Comparison of ENCODE assay signal across 24 cellular contexts in genomic region chr2:77604953-77605947, GRCh38.
DNase-seq lines count a peak whose midpoint lies in the region; ATAC-seq and TF ChIP-seq lines count a peak whose summit lies in the region.
"Had no signal": no experiment of that assay in that cellular context is flagged by ENCODE, and none has a peak within 500 bp of the region (broad histone marks: within the 10 kb centered on the region; RNA-seq: fewer than 3 reads in every experiment).

No MANE protein-coding gene starts in this region.

- no peaks in the 10 kb centered on the region for H3K27me3 Mint-ChIP-seq in osteocyte (ENCODE audit: unreplicated experiment)
- no peaks in the 10 kb centered on the region for H3K27me3 Mint-ChIP-seq in activated T-helper 1 cell treated with anti-CD3 and anti-CD28 coated beads, Interleukin-12 subunit alpha, Interleukin-12 subunit beta, Interleukin-2, Interleukin-4 antibody, amounts not matched to agents 30 ng/mL and 10 ng/mL and 1 ng/mL, durations not matched to agents 14 hours and 24 hours and 36 hours (ENCODE audit: insufficient read depth)
- H3K27me3 Mint-ChIP-seq: CD4-positive, alpha-beta memory T cell had no signal

- TF ChIP-seq RAD21 in liver (IDR thresholded peaks at IDR 0.05): no peak

- no peaks in the 10 kb centered on the region for H3K36me3 ChIP-seq in body of pancreas (replicated peaks in 1 of 2; ENCODE audit: insufficient read depth in 1 of 2, low read depth in 2 of 2)
- H3K36me3 ChIP-seq in liver (ENCODE audit: control insufficient read depth in 4 of 4, insufficient read depth in 3 of 4, low read depth in 1 of 4, low read length in 3 of 4): no peaks in the 10 kb centered on the region
- H3K36me3 ChIP-seq: BLaER1 treated with 17β-estradiol and CSF1 and Interleukin-3, amounts not matched to agents 10 nM and 100 nM; SJSA1 had no signal

- H3K4me1 Mint-ChIP-seq in osteocyte (ENCODE audit: unreplicated experiment): no peaks in the 10 kb centered on the region
- no peaks in the 10 kb centered on the region for H3K4me1 Mint-ChIP-seq in activated T-helper 1 cell treated with anti-CD3 and anti-CD28 coated beads, Interleukin-12 subunit alpha, Interleukin-12 subunit beta, Interleukin-2, Interleukin-4 antibody, amounts not matched to agents 30 ng/mL and 10 ng/mL and 1 ng/mL, durations not matched to agents 14 hours and 24 hours and 36 hours (ENCODE audit: low read depth)
- H3K4me1 Mint-ChIP-seq: CD4-positive, alpha-beta memory T cell had no signal

- no peak overlapping the region for H3K9ac ChIP-seq in liver (ENCODE audit: low read depth in 1 of 2, low read length in 2 of 2)
- H3K9ac ChIP-seq: BLaER1 treated with 17β-estradiol and CSF1 and Interleukin-3, amounts not matched to agents 10 nM and 100 nM; KMS-11 had no signal

- H3K36me3 Mint-ChIP-seq in osteocyte (ENCODE audit: unreplicated experiment): no peaks in the 10 kb centered on the region
- H3K36me3 Mint-ChIP-seq in activated T-helper 1 cell treated with anti-CD3 and anti-CD28 coated beads, Interleukin-12 subunit alpha, Interleukin-12 subunit beta, Interleukin-2, Interleukin-4 antibody, amounts not matched to agents 30 ng/mL and 10 ng/mL and 1 ng/mL, durations not matched to agents 14 hours and 24 hours and 36 hours (ENCODE audit: low read depth): no peaks in the 10 kb centered on the region
- H3K36me3 Mint-ChIP-seq: CD4-positive, alpha-beta memory T cell had no signal

- ATAC-seq in body of pancreas: peak; percentile 71
- ATAC-seq in HG03175 (IDR thresholded peaks at IDR 0.05; ENCODE audit: unreplicated experiment): no peak
- no peak for ATAC-seq in HG03025 (IDR thresholded peaks at IDR 0.05; ENCODE audit: low FRiP score, unreplicated experiment)

- TF ChIP-seq POLR2A in body of pancreas (IDR thresholded peaks at IDR 0.05): no peak

- no peak overlapping the region for H3K4me3 Mint-ChIP-seq in osteocyte (ENCODE audit: unreplicated experiment)
- H3K4me3 Mint-ChIP-seq in activated T-helper 1 cell treated with anti-CD3 and anti-CD28 coated beads, Interleukin-12 subunit alpha, Interleukin-12 subunit beta, Interleukin-2, Interleukin-4 antibody, amounts not matched to agents 30 ng/mL and 10 ng/mL and 1 ng/mL, durations not matched to agents 14 hours and 24 hours and 36 hours: no peak overlapping the region
- H3K4me3 Mint-ChIP-seq: CD4-positive, alpha-beta memory T cell had no signal

- DNase-seq in HT-29 (ENCODE audit: low spot score) (peak; percentile 5), body of pancreas (peak in 1 of 4 donors; percentile 14), osteocyte (ENCODE audit: extremely low spot score, unreplicated experiment) (no peak)
- DNase-seq in activated T-helper 1 cell treated with anti-CD3 and anti-CD28 coated beads, Interleukin-12 subunit alpha, Interleukin-12 subunit beta, Interleukin-2, Interleukin-4 antibody, amounts not matched to agents 30 ng/mL and 10 ng/mL and 1 ng/mL, durations not matched to agents 14 hours and 24 hours and 36 hours (ENCODE audit: low spot score): no peak
- DNase-seq: ACHN; Calu3; CD4-positive, alpha-beta memory T cell; DMS153; GDM1; IMR-90; NCI-H1105; NCI-H146; NCI-H2029 treated with DMSO at 0.1 percent for 48 hours; NCI-H226; NCI-H524; NCI-H774; NK-92 treated with Interleukin-12 subunit alpha and Interleukin-12 subunit beta, amount 100 ng/mL, for 24 hours; T-helper 1 cell had no signal

- H3K4me3 ChIP-seq in body of pancreas (no peak overlapping the region), liver (ENCODE audit: low read depth in 1 of 3, low read length in 3 of 3) (no peak overlapping the region)
- H3K4me3 ChIP-seq: BLaER1 treated with 17β-estradiol and CSF1 and Interleukin-3, amounts not matched to agents 10 nM and 100 nM; SJSA1 had no signal

- peaks cover 15% of the 10 kb centered on the region for H3K9me3 Mint-ChIP-seq in osteocyte (ENCODE audit: unreplicated experiment)
- H3K9me3 Mint-ChIP-seq in activated T-helper 1 cell treated with anti-CD3 and anti-CD28 coated beads, Interleukin-12 subunit alpha, Interleukin-12 subunit beta, Interleukin-2, Interleukin-4 antibody, amounts not matched to agents 30 ng/mL and 10 ng/mL and 1 ng/mL, durations not matched to agents 14 hours and 24 hours and 36 hours: peaks cover 7% of the 10 kb centered on the region

- H3K27me3 ChIP-seq in body of pancreas (no peaks in the 10 kb centered on the region), liver (ENCODE audit: control insufficient read depth in 4 of 4, insufficient read depth in 4 of 4, low read length in 3 of 4) (peaks cover 0 to 2% (median 0%) of the 10 kb centered on the region in 4 donors)
- H3K27me3 ChIP-seq: BLaER1 treated with 17β-estradiol and CSF1 and Interleukin-3, amounts not matched to agents 10 nM and 100 nM; SJSA1 had no signal

- H3K4me1 ChIP-seq in body of pancreas (no peaks in the 10 kb centered on the region), liver (ENCODE audit: control insufficient read depth in 4 of 4, insufficient read depth in 4 of 4, low read length in 3 of 4) (peaks cover 0 to 5% (median 0%) of the 10 kb centered on the region in 4 donors)
- H3K4me1 ChIP-seq: BLaER1 treated with 17β-estradiol and CSF1 and Interleukin-3, amounts not matched to agents 10 nM and 100 nM; SJSA1 had no signal

- H3K9me3 ChIP-seq in body of pancreas (no peaks in the 10 kb centered on the region), liver (ENCODE audit: control insufficient read depth in 4 of 4, low read length in 3 of 4) (no peaks in the 10 kb centered on the region)
- H3K9me3 ChIP-seq: BLaER1 treated with 17β-estradiol and CSF1 and Interleukin-3, amounts not matched to agents 10 nM and 100 nM; SJSA1 had no signal

- peak overlapping the region in 2 of 4 donors; percentile 14 to 52 for H3K27ac ChIP-seq in body of pancreas
- H3K27ac ChIP-seq in liver (ENCODE audit: low read depth in 1 of 2, low read length in 2 of 2): no peak overlapping the region
- H3K27ac ChIP-seq: BLaER1 treated with 17β-estradiol and CSF1 and Interleukin-3, amounts not matched to agents 10 nM and 100 nM; KMS-11; SJSA1 had no signal

- WGBS in body of pancreas, 2 donors: 20 to 35% methylated on average over 3 of the region's 3 CpGs
- WGBS in liver: 49% methylated on average over 3 of the region's 3 CpGs

- TF ChIP-seq CTCF in body of pancreas (IDR thresholded peaks at IDR 0.05): no peak
- no peak for TF ChIP-seq CTCF in liver (IDR thresholded peaks at IDR 0.05; ENCODE audit: low read depth, low read length, missing input control)
- TF ChIP-seq CTCF in osteocyte (IDR thresholded peaks at IDR 0.05): no peak

- intact Hi-C loops in body of pancreas (cut with DNase I): no loop called here
- intact Hi-C loops in activated T-helper 1 cell treated with anti-CD3 and anti-CD28 coated beads, Interleukin-12 subunit alpha, Interleukin-12 subunit beta, Interleukin-2, Interleukin-4 antibody, amounts not matched to agents 30 ng/mL and 10 ng/mL and 1 ng/mL, durations not matched to agents 14 hours and 24 hours and 36 hours (cut with micrococcal nuclease): no loop called here

- H3K27ac Mint-ChIP-seq in osteocyte (ENCODE audit: unreplicated experiment): no peak overlapping the region
- H3K27ac Mint-ChIP-seq in activated T-helper 1 cell treated with anti-CD3 and anti-CD28 coated beads, Interleukin-12 subunit alpha, Interleukin-12 subunit beta, Interleukin-2, Interleukin-4 antibody, amounts not matched to agents 30 ng/mL and 10 ng/mL and 1 ng/mL, durations not matched to agents 14 hours and 24 hours and 36 hours: no peak overlapping the region
- H3K27ac Mint-ChIP-seq: CD4-positive, alpha-beta memory T cell had no signal

TF ChIP-seq in liver, 16 proteins besides CTCF, POLR2A, EP300 and RAD21:
- peak in 1 of 2 donors; percentile 42 for TF ChIP-seq JUND (IDR thresholded peaks at IDR 0.05)
- no peak for TF ChIP-seq NR2F2 (IDR thresholded peaks at IDR 0.05)
- TF ChIP-seq, protein P1, sequence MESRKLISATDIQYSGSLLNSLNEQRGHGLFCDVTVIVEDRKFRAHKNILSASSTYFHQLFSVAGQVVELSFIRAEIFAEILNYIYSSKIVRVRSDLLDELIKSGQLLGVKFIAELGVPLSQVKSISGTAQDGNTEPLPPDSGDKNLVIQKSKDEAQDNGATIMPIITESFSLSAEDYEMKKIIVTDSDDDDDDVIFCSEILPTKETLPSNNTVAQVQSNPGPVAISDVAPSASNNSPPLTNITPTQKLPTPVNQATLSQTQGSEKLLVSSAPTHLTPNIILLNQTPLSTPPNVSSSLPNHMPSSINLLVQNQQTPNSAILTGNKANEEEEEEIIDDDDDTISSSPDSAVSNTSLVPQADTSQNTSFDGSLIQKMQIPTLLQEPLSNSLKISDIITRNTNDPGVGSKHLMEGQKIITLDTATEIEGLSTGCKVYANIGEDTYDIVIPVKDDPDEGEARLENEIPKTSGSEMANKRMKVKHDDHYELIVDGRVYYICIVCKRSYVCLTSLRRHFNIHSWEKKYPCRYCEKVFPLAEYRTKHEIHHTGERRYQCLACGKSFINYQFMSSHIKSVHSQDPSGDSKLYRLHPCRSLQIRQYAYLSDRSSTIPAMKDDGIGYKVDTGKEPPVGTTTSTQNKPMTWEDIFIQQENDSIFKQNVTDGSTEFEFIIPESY (IDR thresholded peaks at IDR 0.05): peak; percentile 18
- no peak for TF ChIP-seq HNF4G (IDR thresholded peaks at IDR 0.05)
- TF ChIP-seq FOXA2 (IDR thresholded peaks at IDR 0.05): peak; percentile 16
- peak in 1 of 2 donors; percentile 23 for TF ChIP-seq GABPA (IDR thresholded peaks at IDR 0.05 in 1 of 2, conservative IDR thresholded peaks at IDR 0.05 in 1 of 2)
- peak; percentile 9 to 37 for TF ChIP-seq HNF4A (conservative IDR thresholded peaks at IDR 0.05)
- peak; percentile 75 for TF ChIP-seq YY1 (IDR thresholded peaks at IDR 0.05)
- peak in 1 of 2 donors; percentile 64 for TF ChIP-seq RXRA (IDR thresholded peaks at IDR 0.05)
